Comparison of ENCODE assay signal across 8 cellular contexts in genomic region chr1:216310776-216311175, GRCh38.
DNase-seq lines count a peak whose midpoint lies in the region; ATAC-seq and TF ChIP-seq lines count a peak whose summit lies in the region.

No MANE protein-coding gene starts in this region.

- H3F3A ChIP-seq in DOHH2 (ENCODE audit: control insufficient read depth, insufficient read depth) = no peaks in the 10 kb centered on the region

- H4K20me1 ChIP-seq in DOHH2 (ENCODE audit: control insufficient read depth, insufficient read depth, low read depth, low read length) = no peaks in the 10 kb centered on the region

- H3K9me3 ChIP-seq in DOHH2 (ENCODE audit: control insufficient read depth, insufficient read depth, low read length) = no peaks in the 10 kb centered on the region

- H3K79me2 ChIP-seq in DOHH2 (ENCODE audit: control insufficient read depth, low read length) = no peaks in the 10 kb centered on the region

- H3K36me3 ChIP-seq in DOHH2 (ENCODE audit: control insufficient read depth, low read length) = no peaks in the 10 kb centered on the region

- H3K4me3 ChIP-seq in DOHH2 (ENCODE audit: low read length) = no peak overlapping the region

- H3K4me1 ChIP-seq in DOHH2 (ENCODE audit: control insufficient read depth, low read length) = no peaks in the 10 kb centered on the region

- no peak overlapping the region for H3K27ac ChIP-seq in DOHH2 (ENCODE audit: low read depth, low read length)

- H3K27me3 ChIP-seq in DOHH2 (ENCODE audit: control insufficient read depth, low read length) = no peaks in the 10 kb centered on the region

- no peak overlapping the region for H3K4me2 ChIP-seq in DOHH2 (ENCODE audit: low read length)

- DNase-seq in OCI-M1 (lab: John Stamatoyannopoulos, UW) (peak; percentile 78), fibroblast of the conjunctiva (ENCODE audit: low read depth) (peak; percentile 60), T-helper 2 cell (no peak), NCI-H2227 (lab: John Stamatoyannopoulos, UW; ENCODE audit: unreplicated experiment) (no peak), DMS79 (lab: John Stamatoyannopoulos, UW) (no peak), ureter (ENCODE audit: low spot score) (no peak)

- peak; percentile 73 for TF ChIP-seq CTCF in DOHH2 (IDR thresholded peaks at IDR 0.05; ENCODE audit: low read depth, low read length, poor library complexity, severe bottlenecking)

- no peaks in the 10 kb centered on the region for H3K9me2 ChIP-seq in DOHH2 (replicated peaks; ENCODE audit: control insufficient read depth, low read length)

- ATAC-seq in HG03378 (IDR thresholded peaks at IDR 0.05; ENCODE audit: unreplicated experiment) = peak; percentile 44

Comparison
In these comparisons a context has a peak if more than half of its experiments do, and no peak if none do; other contexts are left out.
1. DNase-seq: peak in OCI-M1 (single experiment) and fibroblast of the conjunctiva (single experiment); none in T-helper 2 cell (0 of 5), NCI-H2227 (single experiment), DMS79 (single experiment) and ureter (single experiment).